ENCODE assay signal across 2 cellular contexts in genomic region chr3:127544151-127544805, GRCh38.
TF ChIP-seq lines count a peak whose summit lies in the region.

No MANE protein-coding gene starts in this region.

TF ChIP-seq in HEK293T, 16 proteins besides CTCF, POLR2A, EP300 and RAD21 (continued from another document):
- TF ChIP-seq NFRKB (IDR thresholded peaks at IDR 0.05) = no peak
- TF ChIP-seq PKNOX1 (IDR thresholded peaks at IDR 0.05) = no peak
- no peak for TF ChIP-seq LEF1 (IDR thresholded peaks at IDR 0.05; ENCODE audit: borderline replicate concordance)

TF ChIP-seq in GM12878, 131 proteins besides CTCF, POLR2A, EP300 and RAD21 (continued from another document):
- TF ChIP-seq NKRF (conservative IDR thresholded peaks at IDR 0.05) (no peak), POU2F2 (IDR thresholded peaks at IDR 0.05; ENCODE audit: borderline replicate concordance, low read depth, low read length) (no peak), EED (IDR thresholded peaks at IDR 0.05; ENCODE audit: low read depth) (no peak), ZNF217 (IDR thresholded peaks at IDR 0.05) (no peak), RELA (IDR thresholded peaks at IDR 0.05; ENCODE audit: borderline replicate concordance, partially characterized antibody) (peak; percentile 14), YY1 (IDR thresholded peaks at IDR 0.05; ENCODE audit: low read depth, low read length) (peak; percentile 53; the same call in 1 of the 2 replicates), POLR2AphosphoS5 (IDR thresholded peaks at IDR 0.05; ENCODE audit: low read length) (no peak), ZNF622 (IDR thresholded peaks at IDR 0.05) (no peak), NR2F1 (conservative IDR thresholded peaks at IDR 0.05) (no peak), CBX3 (IDR thresholded peaks at IDR 0.05; ENCODE audit: borderline replicate concordance, low read depth) (no peak), ATF2 (IDR thresholded peaks at IDR 0.05; ENCODE audit: low read length) (no peak)
